ENCODE assay signal across 16 cellular contexts in genomic region chr12:96375173-96375572, GRCh38. TPM values are rescaled to one million over a fixed set of nuclear protein-coding genes. Genes with fewer than 3 reads are reported as not detected.
A peak's percentile ranks its signal among the peaks of the same experiment; 100 is the strongest.
DNase-seq lines count a peak whose midpoint lies in the region; ATAC-seq and TF ChIP-seq lines count a peak whose summit lies in the region.
"Had no signal": no experiment of that assay in that cellular context is flagged by ENCODE, and none has a peak within 500 bp of the region (broad histone marks: within the 10 kb centered on the region; RNA-seq: fewer than 3 reads in every experiment).

No MANE protein-coding gene starts in this region.

- H3K27ac ChIP-seq in CD4-positive, alpha-beta T cell (ENCODE audit: low read depth, low read length): no peak overlapping the region
- H3K27ac ChIP-seq in HEK293 (ENCODE audit: extremely low read depth, low read depth, low read length): no peak overlapping the region
- H3K27ac ChIP-seq in PC-3 (ENCODE audit: low read length): no peak overlapping the region
- H3K27ac ChIP-seq in stomach: peak overlapping the region in 2 of 5 donors; percentile 1 to 33
- H3K27ac ChIP-seq: GM23248, testis had no signal

- no TSS peak for BruUV-seq in PC-3 (replicated peaks; lab: Mats Ljungman, UMichigan)

- no peak overlapping the region for H2AFZ ChIP-seq in PC-3 (ENCODE audit: low read length)
- H2AFZ ChIP-seq: GM23248 had no signal

- H3K79me2 ChIP-seq in PC-3 (ENCODE audit: low read length): peaks cover 97% of the 10 kb centered on the region

- peaks cover 22% of the 10 kb centered on the region; the same call in 1 of the 2 replicates for H4K20me1 ChIP-seq in PC-3 (ENCODE audit: low read length)

- no peak overlapping the region for H3K4me2 ChIP-seq in PC-3 (ENCODE audit: low read length)

- no peak overlapping the region for H3K9ac ChIP-seq in PC-3 (ENCODE audit: low read length)
- H3K9ac ChIP-seq: GM23248 had no signal

- TF ChIP-seq EP300 in stomach (IDR thresholded peaks at IDR 0.05): no peak

- CTCF ChIA-PET in CD4-positive, alpha-beta T cell (lab: Charles Lee): interaction anchor here (0.6 to 0.7 kb wide), 2 partner anchors 83 to 141 kb away, joined by 3 to 4 read pairs; no protein-coding TSS in a partner anchor
- CTCF ChIA-PET in HEK293 (lab: Yijun Ruan, JAX): interaction anchor here (1.3 kb wide), 1 partner anchor 8 kb away, joined by 3 read pairs; no protein-coding TSS in a partner anchor
- CTCF ChIA-PET in PC-3 (lab: Charles Lee): no interaction called here

- no peaks in the 10 kb centered on the region for H3F3A ChIP-seq in PC-3 (ENCODE audit: low read length, unreplicated experiment)

- H3K36me3 Mint-ChIP-seq in CD4-positive, alpha-beta T cell (ENCODE audit: low read depth): peaks cover 9% of the 10 kb centered on the region
- peaks cover 55% of the 10 kb centered on the region for H3K36me3 Mint-ChIP-seq in effector memory CD8-positive, alpha-beta T cell (ENCODE audit: insufficient read depth)

- no peak for DNase-seq in CD4-positive, alpha-beta T cell
- no peak for DNase-seq in effector memory CD8-positive, alpha-beta T cell
- DNase-seq in mucosa of gallbladder (ENCODE audit: low spot score) (peak; percentile 29), GF-D8 (lab: John Stamatoyannopoulos, UW) (no peak), PC-3 (no peak), epidermal melanocyte (ENCODE audit: insufficient read length, low spot score) (no peak), stomach (no peak)
- DNase-seq: GM23248, NCI-H1048, NCI-H748 treated with DMSO at 0.1 percent for 48 hours, RPMI8226, sigmoid colon, testis had no signal

- H3K27ac Mint-ChIP-seq in CD4-positive, alpha-beta T cell: peak overlapping the region; percentile 26
- peak overlapping the region; percentile 73 to 96 for H3K27ac Mint-ChIP-seq in effector memory CD8-positive, alpha-beta T cell

- TF ChIP-seq CTCF in CD4-positive, alpha-beta T cell (IDR thresholded peaks at IDR 0.05): no peak
- no peak for TF ChIP-seq CTCF in HEK293 (tag by site-specific recombination; IDR thresholded peaks at IDR 0.05)
- TF ChIP-seq CTCF in PC-3 (conservative IDR thresholded peaks at IDR 0.05; ENCODE audit: low read depth, low read length): no peak
- TF ChIP-seq CTCF in stomach (IDR thresholded peaks at IDR 0.05): no peak

- no peak overlapping the region for H3K4me3 ChIP-seq in HEK293 (ENCODE audit: low read depth, low read length)
- H3K4me3 ChIP-seq in PC-3 (ENCODE audit: low read length): no peak overlapping the region
- H3K4me3 ChIP-seq in stomach: no peak overlapping the region
- H3K4me3 ChIP-seq: gastroesophageal sphincter, GM23248, sigmoid colon, testis had no signal

- peaks cover 82% of the 10 kb centered on the region for H3K4me1 Mint-ChIP-seq in CD4-positive, alpha-beta T cell (ENCODE audit: low read depth)
- peaks cover 58 to 74% of the 10 kb centered on the region in 2 donors for H3K4me1 Mint-ChIP-seq in effector memory CD8-positive, alpha-beta T cell (ENCODE audit: low read depth in 2 of 2)

- POLR2A ChIA-PET in CD4-positive, alpha-beta T cell (lab: Charles Lee): interaction anchor here (0.7 to 1.4 kb wide), 5 partner anchors 15 to 70 kb away, joined by 3 to 6 read pairs (median 3); partner anchors contain the start of gene CDK17
- POLR2A ChIA-PET in HEK293 (lab: Yijun Ruan, JAX): no interaction called here
- POLR2A ChIA-PET in PC-3 (lab: Charles Lee; ENCODE audit: unreplicated experiment): interaction anchor here (0.6 kb wide), 1 partner anchor 403 kb away, joined by 6 read pairs; no protein-coding TSS in a partner anchor

- no peaks in the 10 kb centered on the region for H3K9me3 ChIP-seq in CD4-positive, alpha-beta T cell (ENCODE audit: control insufficient read depth, low read length)
- H3K9me3 ChIP-seq in HEK293 (ENCODE audit: control insufficient read depth, insufficient read depth, low read depth, low read length): no peaks in the 10 kb centered on the region
- H3K9me3 ChIP-seq in PC-3 (ENCODE audit: low read length): no peaks in the 10 kb centered on the region
- no peaks in the 10 kb centered on the region for H3K9me3 ChIP-seq in stomach
- H3K9me3 ChIP-seq: gastroesophageal sphincter, sigmoid colon, testis had no signal

- ATAC-seq in CD4-positive, alpha-beta T cell (ENCODE audit: poor library complexity): no peak
- ATAC-seq in effector memory CD8-positive, alpha-beta T cell (replicated peaks): no peak
- ATAC-seq in PC-3: no peak
- ATAC-seq: gastroesophageal sphincter had no signal

- H3K4me1 ChIP-seq in HEK293 (ENCODE audit: control insufficient read depth, insufficient read depth, low read length) (peaks cover 19% of the 10 kb centered on the region), PC-3 (ENCODE audit: insufficient read depth, low read length) (no peaks in the 10 kb centered on the region), stomach (peaks cover 23 to 89% (median 45%) of the 10 kb centered on the region in 4 donors)

- no peaks in the 10 kb centered on the region for H3K9me2 ChIP-seq in PC-3 (replicated peaks; ENCODE audit: low read length)

- no peaks in the 10 kb centered on the region for H3K27me3 Mint-ChIP-seq in CD4-positive, alpha-beta T cell
- H3K27me3 Mint-ChIP-seq in effector memory CD8-positive, alpha-beta T cell: no peaks in the 10 kb centered on the region
- H3K27me3 Mint-ChIP-seq: IgD-negative memory B cell had no signal

- peak overlapping the region; percentile 34 for H3K4me3 Mint-ChIP-seq in CD4-positive, alpha-beta T cell
- H3K4me3 Mint-ChIP-seq in effector memory CD8-positive, alpha-beta T cell: peak overlapping the region; percentile 28 to 46

- intact Hi-C loops in CD4-positive, alpha-beta T cell (cut with DNase I, micrococcal nuclease): no loop called here
- intact Hi-C loops in PC-3 (cut with micrococcal nuclease): no loop called here
- intact Hi-C loops in stomach (cut with DNase I; ENCODE audit: low total_unique reads): no loop called here

- no peaks in the 10 kb centered on the region for H3K27me3 ChIP-seq in CD4-positive, alpha-beta T cell (ENCODE audit: control insufficient read depth, insufficient read depth, low read length)
- no peaks in the 10 kb centered on the region for H3K27me3 ChIP-seq in PC-3 (ENCODE audit: low read length)
- H3K27me3 ChIP-seq in stomach: no peaks in the 10 kb centered on the region
- H3K27me3 ChIP-seq: gastroesophageal sphincter, sigmoid colon, testis had no signal

- H3K36me3 ChIP-seq in HEK293 (ENCODE audit: control insufficient read depth in 2 of 2, insufficient read depth in 1 of 2, low read length in 2 of 2): no peaks in the 10 kb centered on the region
- H3K36me3 ChIP-seq in PC-3 (ENCODE audit: low read depth, low read length): no peaks in the 10 kb centered on the region
- H3K36me3 ChIP-seq in stomach: no peaks in the 10 kb centered on the region
- H3K36me3 ChIP-seq: gastroesophageal sphincter, sigmoid colon had no signal

- peaks cover 2% of the 10 kb centered on the region for H3K9me3 Mint-ChIP-seq in CD4-positive, alpha-beta T cell
- H3K9me3 Mint-ChIP-seq in effector memory CD8-positive, alpha-beta T cell: no peaks in the 10 kb centered on the region

- TF ChIP-seq POLR2A in stomach (IDR thresholded peaks at IDR 0.05): no peak

TF ChIP-seq in HEK293, 187 proteins besides CTCF, POLR2A, EP300 and RAD21:
- TF ChIP-seq SP7 (tag by site-specific recombination; IDR thresholded peaks at IDR 0.05): peak; percentile 62
- TF ChIP-seq KLF1 (tag by site-specific recombination; IDR thresholded peaks at IDR 0.05): peak; percentile 28; the same call in 1 of the 2 replicates
- no peak for TF ChIP-seq ZSCAN4 (tag by site-specific recombination; IDR thresholded peaks at IDR 0.05)

RNA-seq across cellular contexts. Expression of gene CDK17, which starts 25.1 kb away (rescaled TPM):
- total RNA-seq in CD4-positive, alpha-beta T cell: 100 to 1,000 TPM; 112 to 113 TPM
- total RNA-seq in mucosa of gallbladder (25.4 TPM), PC-3 (2014; rRNA removed) (20.7 and 23.9 TPM in 2 replicates), stomach (100 to 1,000 TPM in 2 of 5 donors, 10 to 100 TPM in 3; 33.3 to 137 (median 92.7) TPM)
- 1 to 10 TPM; 5.4 to 7.9 (median 7.8) TPM for polyA plus RNA-seq in stomach
